Comparison of ENCODE assay signal across 29 cellular contexts in the genomic region with DNA sequence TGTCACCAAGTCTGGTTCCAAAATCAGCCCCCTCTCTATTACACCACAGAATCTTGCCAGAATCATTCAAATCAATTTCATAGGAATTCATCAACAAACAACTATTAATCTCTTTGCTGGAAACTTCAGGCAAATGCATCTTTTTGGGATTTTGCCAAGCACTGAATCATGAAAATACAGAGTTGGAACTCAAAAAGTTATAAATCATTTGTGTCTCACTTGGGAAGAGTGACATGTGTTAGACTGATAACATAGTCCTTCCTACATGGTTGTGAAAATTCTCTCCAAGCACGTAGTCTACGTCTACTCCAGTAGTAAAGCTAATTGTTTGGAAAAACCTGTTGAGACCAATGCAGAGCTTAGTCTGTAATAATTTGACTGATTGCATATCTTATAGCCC. TPM values are rescaled to one million over a fixed set of nuclear protein-coding genes. Genes with fewer than 3 reads are reported as not detected.
"Had no signal": no experiment of that assay in that cellular context is flagged by ENCODE, and none has a peak within 500 bp of the region (broad histone marks: within the 10 kb centered on the region; RNA-seq: fewer than 3 reads in every experiment).

No MANE protein-coding gene starts in this region.

- FAIRE-seq: astrocyte, bronchial epithelial cell, frontal cortex had no signal

- H3K27ac ChIP-seq: brain microvascular endothelial cell, coronary artery, dorsolateral prefrontal cortex, esophagus muscularis mucosa, heart left ventricle had no signal

- ATAC-seq: activated CD4-positive, alpha-beta T cell treated with anti-CD3 and anti-CD28 coated beads for 36 hours; activated CD8-positive, alpha-beta memory T cell treated with anti-CD3 and anti-CD28 coated beads, Interleukin-2, amount 10 ng/mL, durations not matched to agents 7 days and 5 days; activated CD8-positive, alpha-beta T cell treated with anti-CD3 and anti-CD28 coated beads, Interleukin-2, amount 10 ng/mL, durations not matched to agents 7 days and 5 days; activated naive CD8-positive, alpha-beta T cell treated with anti-CD3 and anti-CD28 coated beads, Interleukin-2, amount 50 U/mL, for 24 hours; heart left ventricle had no signal

- H3K4me1 ChIP-seq: esophagus muscularis mucosa had no signal

- H3K9me3 ChIP-seq: heart left ventricle had no signal

- DNase-seq: activated CD4-positive, alpha-beta memory T cell treated with anti-CD3 and anti-CD28 coated beads for 36 hours; activated CD4-positive, alpha-beta T cell treated with anti-CD3 and anti-CD28 coated beads for 36 hours; activated CD4-positive, alpha-beta T cell treated with anti-CD3 and anti-CD28 coated beads, Interleukin-2, amount 10 ng/mL, durations not matched to agents 24 days and 14 days; activated CD4-positive, CD25-positive, alpha-beta regulatory T cell; activated CD4-positive, CD25-positive, alpha-beta regulatory T cell treated with anti-CD3 and anti-CD28 coated beads, Interleukin-2, amount 50 U/mL, for 72 hours; activated CD8-positive, alpha-beta memory T cell treated with anti-CD3 and anti-CD28 coated beads, Interleukin-2, amount 10 ng/mL, durations not matched to agents 7 days and 5 days; activated CD8-positive, alpha-beta memory T cell treated with anti-CD3 and anti-CD28 coated beads, Interleukin-2, amount 50 U/mL, for 4 hours; activated CD8-positive, alpha-beta T cell treated with anti-CD3 and anti-CD28 coated beads, Interleukin-2, amount 10 ng/mL, durations not matched to agents 7 days and 5 days; activated effector memory CD4-positive, alpha-beta T cell treated with anti-CD3 and anti-CD28 coated beads, Interleukin-2, amount 50 U/mL, for 16 hours; activated naive CD4-positive, alpha-beta T cell treated with anti-CD3 and anti-CD28 coated beads for 36 hours; activated naive CD8-positive, alpha-beta T cell treated with anti-CD3 and anti-CD28 coated beads for 36 hours; activated naive CD8-positive, alpha-beta T cell treated with anti-CD3 and anti-CD28 coated beads, Interleukin-2, amount 50 U/mL, for 24 hours; activated T-cell treated with anti-CD3 and anti-CD28 coated beads, Interleukin-2, amount 50 U/mL, for 1 hour; activated T-cell treated with anti-CD3 and anti-CD28 coated beads, Interleukin-2, amount 50 U/mL, for 48 hours; amniotic stem cell; anterior cingulate cortex; brain microvascular endothelial cell; dorsolateral prefrontal cortex; effector memory CD4-positive, alpha-beta T cell; endodermal cell; erythroblast; glutamatergic neuron; heart left ventricle; T-helper 2 cell had no signal

- H3K4me3 ChIP-seq: coronary artery, dorsolateral prefrontal cortex, esophagus muscularis mucosa, heart left ventricle had no signal

- H3K36me3 ChIP-seq: brain microvascular endothelial cell, esophagus muscularis mucosa, heart left ventricle had no signal

- H3K27me3 ChIP-seq: brain microvascular endothelial cell, dorsolateral prefrontal cortex, esophagus muscularis mucosa, heart left ventricle had no signal

RNA-seq across cellular contexts. Expression of gene CXCL8, which starts 19.0 kb away (rescaled TPM):
- total RNA-seq: activated CD8-positive, alpha-beta T cell treated with anti-CD3 and anti-CD28 coated beads, Interleukin-2, amount 10 ng/mL, durations not matched to agents 7 days and 5 days; activated naive CD4-positive, alpha-beta T cell treated with anti-CD3 and anti-CD28 coated beads for 36 hours; endodermal cell had no signal
